1 cellular context compared by ENCODE assay signal in genomic region chr1:98402860-98403259, GRCh38.
TF ChIP-seq lines count a peak whose summit lies in the region.

No MANE protein-coding gene starts in this region.

TF ChIP-seq in HepG2, 621 proteins besides CTCF, POLR2A, EP300 and RAD21 (continued from another document):
- TF ChIP-seq ATF2 (CRISPR knock-in tag; IDR thresholded peaks at IDR 0.05) (no peak), SRSF1 (optimal IDR thresholded peaks at IDR 0.05; ENCODE audit: low read depth, low read length) (no peak), HDAC1 (CRISPR knock-in tag; IDR thresholded peaks at IDR 0.05) (no peak), SMAD1 (CRISPR knock-in tag; IDR thresholded peaks at IDR 0.05; ENCODE audit: borderline replicate concordance, low read depth) (no peak), ZNF382 (CRISPR knock-in tag; IDR thresholded peaks at IDR 0.05; ENCODE audit: borderline replicate concordance) (no peak), ZNF24 (IDR thresholded peaks at IDR 0.05) (no peak), GMEB2 (CRISPR knock-in tag; IDR thresholded peaks at IDR 0.05; ENCODE audit: low read depth) (no peak), ZNF687 (CRISPR knock-in tag; IDR thresholded peaks at IDR 0.05) (no peak), HHEX (CRISPR knock-in tag; IDR thresholded peaks at IDR 0.05) (no peak), ZMAT3 (CRISPR knock-in tag; conservative IDR thresholded peaks at IDR 0.05) (no peak), TFDP2 (CRISPR knock-in tag; IDR thresholded peaks at IDR 0.05) (no peak), ZBTB7B (CRISPR knock-in tag; IDR thresholded peaks at IDR 0.05) (no peak), ZNF614 (CRISPR knock-in tag; IDR thresholded peaks at IDR 0.05; ENCODE audit: borderline replicate concordance) (no peak), GATA4 (IDR thresholded peaks at IDR 0.05; ENCODE audit: borderline replicate concordance, low read depth) (no peak), SRY (CRISPR knock-in tag; IDR thresholded peaks at IDR 0.05) (no peak), SAP130 (CRISPR knock-in tag; IDR thresholded peaks at IDR 0.05; ENCODE audit: low read depth) (no peak), SSRP1 (CRISPR knock-in tag; IDR thresholded peaks at IDR 0.05) (no peak), ARID5B (CRISPR knock-in tag; IDR thresholded peaks at IDR 0.05) (no peak)
